ENCODE assay signal across 1 cellular context in the genomic region with DNA sequence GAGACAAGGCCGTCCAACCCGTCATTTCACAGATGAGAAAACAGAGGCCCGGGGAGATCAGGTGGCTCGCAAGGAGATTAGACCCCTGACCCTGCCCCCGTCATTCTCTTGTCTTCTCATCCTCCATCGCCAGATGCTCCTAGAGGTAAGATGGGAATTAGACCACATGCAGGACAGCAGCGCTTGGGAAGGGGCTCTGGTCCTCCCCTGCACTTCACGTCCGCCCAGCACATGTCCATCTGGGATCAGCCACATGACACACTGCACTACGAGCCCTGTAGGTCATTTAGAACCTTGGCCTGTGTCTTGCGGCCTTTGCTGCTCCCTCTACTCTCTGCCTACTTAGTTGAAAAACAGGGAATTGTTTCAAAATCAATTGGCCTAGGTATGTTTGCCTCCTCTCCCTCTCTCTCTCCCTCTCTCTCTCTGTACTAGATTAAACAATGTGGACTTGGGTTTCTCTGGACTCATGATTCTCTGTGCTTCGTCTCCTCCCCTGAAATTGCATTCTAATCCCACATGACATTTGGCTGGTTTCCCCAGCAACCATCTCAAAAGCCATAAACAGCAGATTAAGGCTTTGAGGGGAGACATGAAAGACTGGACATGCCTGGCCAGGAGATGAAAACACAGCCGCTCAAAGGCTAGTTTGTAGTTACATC.
TF ChIP-seq lines count a peak whose summit lies in the region.

No MANE protein-coding gene starts in this region.

TF ChIP-seq in HepG2, 621 proteins besides CTCF, POLR2A, EP300 and RAD21 (continued from another document):
- TF ChIP-seq NFAT5 (CRISPR knock-in tag; IDR thresholded peaks at IDR 0.05) (0 out of 2 replicates have a peak, but pooled peaks have one; percentile 60), ZNF564 (CRISPR knock-in tag; IDR thresholded peaks at IDR 0.05) (peak; percentile 56; the same call in 1 of the 2 replicates), SALL2 (CRISPR knock-in tag; IDR thresholded peaks at IDR 0.05) (no peak), GATAD1 (CRISPR knock-in tag; IDR thresholded peaks at IDR 0.05) (peak; percentile 31; the same call in 1 of the 2 replicates), KDM5A (IDR thresholded peaks at IDR 0.05; ENCODE audit: borderline replicate concordance, low read length) (no peak), PATZ1 (CRISPR knock-in tag; IDR thresholded peaks at IDR 0.05) (no peak), CHD4 (IDR thresholded peaks at IDR 0.05; ENCODE audit: borderline replicate concordance, low read length) (no peak), SKI (IDR thresholded peaks at IDR 0.05; ENCODE audit: partially characterized antibody) (peak; percentile 65), FOXO1 (CRISPR knock-in tag; IDR thresholded peaks at IDR 0.05) (no peak)
- TF ChIP-seq, protein P1, sequence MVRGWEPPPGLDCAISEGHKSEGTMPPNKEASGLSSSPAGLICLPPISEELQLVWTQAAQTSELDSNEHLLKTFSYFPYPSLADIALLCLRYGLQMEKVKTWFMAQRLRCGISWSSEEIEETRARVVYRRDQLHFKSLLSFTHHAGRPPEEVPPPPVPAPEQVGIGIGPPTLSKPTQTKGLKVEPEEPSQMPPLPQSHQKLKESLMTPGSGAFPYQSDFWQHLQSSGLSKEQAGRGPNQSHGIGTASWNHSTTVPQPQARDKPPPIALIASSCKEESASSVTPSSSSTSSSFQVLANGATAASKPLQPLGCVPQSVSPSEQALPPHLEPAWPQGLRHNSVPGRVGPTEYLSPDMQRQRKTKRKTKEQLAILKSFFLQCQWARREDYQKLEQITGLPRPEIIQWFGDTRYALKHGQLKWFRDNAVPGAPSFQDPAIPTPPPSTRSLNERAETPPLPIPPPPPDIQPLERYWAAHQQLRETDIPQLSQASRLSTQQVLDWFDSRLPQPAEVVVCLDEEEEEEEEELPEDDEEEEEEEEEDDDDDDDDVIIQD (CRISPR knock-in tag; IDR thresholded peaks at IDR 0.05; ENCODE audit: low read depth), result no peak
- TF ChIP-seq, protein P2, sequence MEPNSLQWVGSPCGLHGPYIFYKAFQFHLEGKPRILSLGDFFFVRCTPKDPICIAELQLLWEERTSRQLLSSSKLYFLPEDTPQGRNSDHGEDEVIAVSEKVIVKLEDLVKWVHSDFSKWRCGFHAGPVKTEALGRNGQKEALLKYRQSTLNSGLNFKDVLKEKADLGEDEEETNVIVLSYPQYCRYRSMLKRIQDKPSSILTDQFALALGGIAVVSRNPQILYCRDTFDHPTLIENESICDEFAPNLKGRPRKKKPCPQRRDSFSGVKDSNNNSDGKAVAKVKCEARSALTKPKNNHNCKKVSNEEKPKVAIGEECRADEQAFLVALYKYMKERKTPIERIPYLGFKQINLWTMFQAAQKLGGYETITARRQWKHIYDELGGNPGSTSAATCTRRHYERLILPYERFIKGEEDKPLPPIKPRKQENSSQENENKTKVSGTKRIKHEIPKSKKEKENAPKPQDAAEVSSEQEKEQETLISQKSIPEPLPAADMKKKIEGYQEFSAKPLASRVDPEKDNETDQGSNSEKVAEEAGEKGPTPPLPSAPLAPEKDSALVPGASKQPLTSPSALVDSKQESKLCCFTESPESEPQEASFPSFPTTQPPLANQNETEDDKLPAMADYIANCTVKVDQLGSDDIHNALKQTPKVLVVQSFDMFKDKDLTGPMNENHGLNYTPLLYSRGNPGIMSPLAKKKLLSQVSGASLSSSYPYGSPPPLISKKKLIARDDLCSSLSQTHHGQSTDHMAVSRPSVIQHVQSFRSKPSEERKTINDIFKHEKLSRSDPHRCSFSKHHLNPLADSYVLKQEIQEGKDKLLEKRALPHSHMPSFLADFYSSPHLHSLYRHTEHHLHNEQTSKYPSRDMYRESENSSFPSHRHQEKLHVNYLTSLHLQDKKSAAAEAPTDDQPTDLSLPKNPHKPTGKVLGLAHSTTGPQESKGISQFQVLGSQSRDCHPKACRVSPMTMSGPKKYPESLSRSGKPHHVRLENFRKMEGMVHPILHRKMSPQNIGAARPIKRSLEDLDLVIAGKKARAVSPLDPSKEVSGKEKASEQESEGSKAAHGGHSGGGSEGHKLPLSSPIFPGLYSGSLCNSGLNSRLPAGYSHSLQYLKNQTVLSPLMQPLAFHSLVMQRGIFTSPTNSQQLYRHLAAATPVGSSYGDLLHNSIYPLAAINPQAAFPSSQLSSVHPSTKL (CRISPR knock-in tag; IDR thresholded peaks at IDR 0.05), result peak; percentile 74
